2 cellular contexts compared by ENCODE assay signal in genomic region chr4:1291091-1291490, GRCh38.
TF ChIP-seq lines count a peak whose summit lies in the region.

No MANE protein-coding gene starts in this region.

TF ChIP-seq in GM12878, 131 proteins besides CTCF, POLR2A, EP300 and RAD21:
- no peak for TF ChIP-seq STAT1 (conservative IDR thresholded peaks at IDR 0.05)
- 0 out of 2 replicates have a peak, but pooled peaks have one; percentile 15 for TF ChIP-seq POLR2AphosphoS5 (IDR thresholded peaks at IDR 0.05; ENCODE audit: low read length)

TF ChIP-seq in HEK293T, 16 proteins besides CTCF, POLR2A, EP300 and RAD21:
- TF ChIP-seq BHLHE40 (IDR thresholded peaks at IDR 0.05; ENCODE audit: borderline replicate concordance) (no peak), SUZ12 (IDR thresholded peaks at IDR 0.05) (no peak), CTBP1 (IDR thresholded peaks at IDR 0.05; ENCODE audit: borderline replicate concordance) (no peak), ARNT (IDR thresholded peaks at IDR 0.05) (no peak), L3MBTL2 (conservative IDR thresholded peaks at IDR 0.05) (no peak), SP1 (IDR thresholded peaks at IDR 0.05) (no peak), TARDBP (IDR thresholded peaks at IDR 0.05) (no peak), FOXK2 (IDR thresholded peaks at IDR 0.05) (no peak), NFRKB (IDR thresholded peaks at IDR 0.05) (no peak), ELF4 (IDR thresholded peaks at IDR 0.05) (no peak), FOXM1 (IDR thresholded peaks at IDR 0.05; ENCODE audit: borderline replicate concordance) (no peak), HDGF (IDR thresholded peaks at IDR 0.05; ENCODE audit: borderline replicate concordance) (no peak), ZNF384 (IDR thresholded peaks at IDR 0.05) (no peak), FOXA1 (IDR thresholded peaks at IDR 0.05) (no peak), LEF1 (IDR thresholded peaks at IDR 0.05; ENCODE audit: borderline replicate concordance) (no peak)
- TF ChIP-seq, protein P1, sequence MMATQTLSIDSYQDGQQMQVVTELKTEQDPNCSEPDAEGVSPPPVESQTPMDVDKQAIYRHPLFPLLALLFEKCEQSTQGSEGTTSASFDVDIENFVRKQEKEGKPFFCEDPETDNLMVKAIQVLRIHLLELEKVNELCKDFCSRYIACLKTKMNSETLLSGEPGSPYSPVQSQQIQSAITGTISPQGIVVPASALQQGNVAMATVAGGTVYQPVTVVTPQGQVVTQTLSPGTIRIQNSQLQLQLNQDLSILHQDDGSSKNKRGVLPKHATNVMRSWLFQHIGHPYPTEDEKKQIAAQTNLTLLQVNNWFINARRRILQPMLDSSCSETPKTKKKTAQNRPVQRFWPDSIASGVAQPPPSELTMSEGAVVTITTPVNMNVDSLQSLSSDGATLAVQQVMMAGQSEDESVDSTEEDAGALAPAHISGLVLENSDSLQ (IDR thresholded peaks at IDR 0.05): no peak
